Comparison of ENCODE assay signal across 1 cellular context in genomic region chrX:44542567-44543325, GRCh38.
TF ChIP-seq lines count a peak whose summit lies in the region.

A gene with protein sequence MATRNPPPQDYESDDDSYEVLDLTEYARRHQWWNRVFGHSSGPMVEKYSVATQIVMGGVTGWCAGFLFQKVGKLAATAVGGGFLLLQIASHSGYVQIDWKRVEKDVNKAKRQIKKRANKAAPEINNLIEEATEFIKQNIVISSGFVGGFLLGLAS (minus strand): TSS chrX:44542859. CDS start chrX:44542832, 27 bp downstream.

TF ChIP-seq in K562, 482 proteins besides CTCF, POLR2A, EP300 and RAD21 (continued from another document):
- TF ChIP-seq SFPQ (IDR thresholded peaks at IDR 0.05; ENCODE audit: low read depth, low read length) (no peak), RBM14 (IDR thresholded peaks at IDR 0.05; ENCODE audit: borderline replicate concordance, insufficient read depth, low read depth, low read length) (no peak), MEIS2 (IDR thresholded peaks at IDR 0.05; ENCODE audit: partially characterized antibody) (peak; percentile 53), TBP (optimal IDR thresholded peaks at IDR 0.05; ENCODE audit: low read depth, low read length) (peak; percentile 75), HDAC2 (IDR thresholded peaks at IDR 0.05) (no peak), ZNF316 (IDR thresholded peaks at IDR 0.05) (no peak), SMAD2 (IDR thresholded peaks at IDR 0.05; ENCODE audit: low read depth, low read length) (no peak), NONO (IDR thresholded peaks at IDR 0.05; ENCODE audit: low read depth in 2 of 2, low read length in 1 of 2) (no peak), TAF7 (tag; IDR thresholded peaks at IDR 0.05) (peak; percentile 66), ETS1 (conservative IDR thresholded peaks at IDR 0.05; ENCODE audit: control insufficient read depth, low read depth, low read length) (no peak), TFAP4 (CRISPR knock-in tag; IDR thresholded peaks at IDR 0.05; ENCODE audit: borderline replicate concordance) (peak; percentile 51; the same call in 1 of the 2 replicates), MCM7 (IDR thresholded peaks at IDR 0.05) (no peak), ZBTB17 (CRISPR knock-in tag; IDR thresholded peaks at IDR 0.05) (no peak), FIP1L1 (IDR thresholded peaks at IDR 0.05; ENCODE audit: low read depth, low read length, poor library complexity, severe bottlenecking) (no peak)
